Comparison of ENCODE assay signal across 38 cellular contexts in the genomic region with DNA sequence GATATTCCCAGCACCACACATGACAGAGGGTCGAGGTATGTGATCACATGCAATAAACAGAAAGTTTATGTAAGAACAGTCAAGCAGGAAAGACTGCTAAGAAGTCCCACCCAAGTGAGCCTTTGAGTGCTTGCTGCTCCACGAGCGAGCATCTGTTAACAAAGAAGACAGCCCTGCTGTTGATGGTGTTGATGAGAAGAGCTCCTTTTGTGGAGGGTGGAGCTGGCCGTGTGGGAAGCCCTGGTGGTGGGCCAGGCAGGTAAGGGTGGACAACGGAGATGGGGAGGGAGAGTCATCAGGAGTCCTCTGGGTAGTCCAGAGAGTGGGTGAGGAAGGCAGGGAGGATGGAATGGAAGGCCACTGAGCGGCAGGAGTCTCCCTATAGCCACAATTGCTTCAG.
"Had no signal": no experiment of that assay in that cellular context is flagged by ENCODE, and none has a peak within 500 bp of the region (broad histone marks: within the 10 kb centered on the region; RNA-seq: fewer than 3 reads in every experiment).

No MANE protein-coding gene starts in this region.

- H3K27me3 Mint-ChIP-seq: activated CD4-positive, alpha-beta memory T cell treated with anti-CD3 and anti-CD28 coated beads, Interleukin-2, amount 10 ng/mL, durations not matched to agents 7 days and 5 days; activated CD8-positive, alpha-beta memory T cell treated with anti-CD3 and anti-CD28 coated beads, Interleukin-2, amount 10 ng/mL, durations not matched to agents 7 days and 5 days; activated naive CD4-positive, alpha-beta T cell treated with anti-CD3 and anti-CD28 coated beads, Interleukin-2, amount 10 ng/mL, durations not matched to agents 7 days and 5 days; activated naive CD4-positive, alpha-beta T cell treated with anti-CD3 and anti-CD28 coated beads, Interleukin-2, amount 50 U/mL, for 24 hours; activated naive CD8-positive, alpha-beta T cell treated with anti-CD3 and anti-CD28 coated beads, Interleukin-2, amount 10 ng/mL, durations not matched to agents 7 days and 5 days; activated naive CD8-positive, alpha-beta T cell treated with anti-CD3 and anti-CD28 coated beads, Interleukin-2, amount 50 U/mL, for 24 hours; activated T-cell treated with anti-CD3 and anti-CD28 coated beads, Interleukin-2, amount 50 U/mL, for 24 hours; central memory CD8-positive, alpha-beta T cell had no signal

- H3K27ac Mint-ChIP-seq: activated CD4-positive, alpha-beta memory T cell treated with anti-CD3 and anti-CD28 coated beads, Interleukin-2, amount 10 ng/mL, durations not matched to agents 7 days and 5 days; activated CD4-positive, alpha-beta T cell treated with anti-CD3 and anti-CD28 coated beads for 36 hours; activated CD8-positive, alpha-beta memory T cell treated with anti-CD3 and anti-CD28 coated beads, Interleukin-2, amount 10 ng/mL, durations not matched to agents 7 days and 5 days; activated CD8-positive, alpha-beta T cell treated with anti-CD3 and anti-CD28 coated beads, Interleukin-2, amount 10 ng/mL, durations not matched to agents 7 days and 5 days; activated naive CD4-positive, alpha-beta T cell treated with anti-CD3 and anti-CD28 coated beads, Interleukin-2, amount 10 ng/mL, durations not matched to agents 7 days and 5 days; activated naive CD4-positive, alpha-beta T cell treated with anti-CD3 and anti-CD28 coated beads, Interleukin-2, amount 50 U/mL, for 24 hours; activated naive CD8-positive, alpha-beta T cell; activated naive CD8-positive, alpha-beta T cell treated with anti-CD3 and anti-CD28 coated beads, Interleukin-2, amount 10 ng/mL, durations not matched to agents 7 days and 5 days; activated naive CD8-positive, alpha-beta T cell treated with anti-CD3 and anti-CD28 coated beads, Interleukin-2, amount 50 U/mL, for 24 hours; activated T-cell treated with anti-CD3 and anti-CD28 coated beads, Interleukin-2, amount 50 U/mL, for 24 hours; activated T-helper 2 cell treated with anti-CD3 and anti-CD28 coated beads, Interferon-gamma antibody, Interleukin-2, Interleukin-4, amounts not matched to agents 10 μg/mL and 5 μg/mL and 100 μg/mL, durations not matched to agents 14 hours and 24 hours and 36 hours; T-helper 1 cell treated with Interleukin-12 subunit alpha and Interleukin-12 subunit beta and Interleukin-4 antibody, amounts not matched to agents 30 μg/mL and 1 μg/mL, for 36 hours; T-helper 2 cell treated with Interferon-gamma antibody and Interleukin-4, amounts not matched to agents 5 μg/mL and 100 μg/mL, for 36 hours; WTC11 had no signal

- H3K4me1 Mint-ChIP-seq: activated CD4-positive, alpha-beta memory T cell treated with anti-CD3 and anti-CD28 coated beads, Interleukin-2, amount 10 ng/mL, durations not matched to agents 7 days and 5 days; activated CD4-positive, alpha-beta T cell treated with anti-CD3 and anti-CD28 coated beads for 36 hours; activated CD8-positive, alpha-beta memory T cell treated with anti-CD3 and anti-CD28 coated beads, Interleukin-2, amount 10 ng/mL, durations not matched to agents 7 days and 5 days; activated naive CD4-positive, alpha-beta T cell treated with anti-CD3 and anti-CD28 coated beads, Interleukin-2, amount 10 ng/mL, durations not matched to agents 7 days and 5 days; activated naive CD4-positive, alpha-beta T cell treated with anti-CD3 and anti-CD28 coated beads, Interleukin-2, amount 50 U/mL, for 24 hours; activated naive CD8-positive, alpha-beta T cell treated with anti-CD3 and anti-CD28 coated beads, Interleukin-2, amount 10 ng/mL, durations not matched to agents 7 days and 5 days; activated naive CD8-positive, alpha-beta T cell treated with anti-CD3 and anti-CD28 coated beads, Interleukin-2, amount 50 U/mL, for 24 hours; central memory CD8-positive, alpha-beta T cell had no signal

- H3K27me3 ChIP-seq: ascending aorta, cardiac muscle cell had no signal

- H3K9me3 ChIP-seq: ascending aorta had no signal

- H3K9me3 Mint-ChIP-seq: activated CD4-positive, alpha-beta memory T cell treated with anti-CD3 and anti-CD28 coated beads, Interleukin-2, amount 10 ng/mL, durations not matched to agents 7 days and 5 days; activated naive CD4-positive, alpha-beta T cell treated with anti-CD3 and anti-CD28 coated beads, Interleukin-2, amount 50 U/mL, for 24 hours; activated naive CD8-positive, alpha-beta T cell treated with anti-CD3 and anti-CD28 coated beads, Interleukin-2, amount 10 ng/mL, durations not matched to agents 7 days and 5 days; activated T-helper 2 cell treated with anti-CD3 and anti-CD28 coated beads, Interferon-gamma antibody, Interleukin-2, Interleukin-4, amounts not matched to agents 10 μg/mL and 5 μg/mL and 100 μg/mL, durations not matched to agents 14 hours and 24 hours and 36 hours; brain; T-helper 1 cell treated with Interleukin-12 subunit alpha and Interleukin-12 subunit beta and Interleukin-4 antibody, amounts not matched to agents 30 μg/mL and 1 μg/mL, for 36 hours; T-helper 2 cell treated with Interferon-gamma antibody and Interleukin-4, amounts not matched to agents 5 μg/mL and 100 μg/mL, for 36 hours had no signal

- H3K4me3 Mint-ChIP-seq: activated CD4-positive, alpha-beta memory T cell treated with anti-CD3 and anti-CD28 coated beads, Interleukin-2, amount 10 ng/mL, durations not matched to agents 7 days and 5 days; activated CD4-positive, alpha-beta T cell treated with anti-CD3 and anti-CD28 coated beads for 36 hours; activated CD8-positive, alpha-beta memory T cell treated with anti-CD3 and anti-CD28 coated beads, Interleukin-2, amount 10 ng/mL, durations not matched to agents 7 days and 5 days; activated CD8-positive, alpha-beta T cell treated with anti-CD3 and anti-CD28 coated beads, Interleukin-2, amount 10 ng/mL, durations not matched to agents 7 days and 5 days; activated naive CD4-positive, alpha-beta T cell treated with anti-CD3 and anti-CD28 coated beads, Interleukin-2, amount 10 ng/mL, durations not matched to agents 7 days and 5 days; activated naive CD4-positive, alpha-beta T cell treated with anti-CD3 and anti-CD28 coated beads, Interleukin-2, amount 50 U/mL, for 24 hours; activated naive CD8-positive, alpha-beta T cell; activated naive CD8-positive, alpha-beta T cell treated with anti-CD3 and anti-CD28 coated beads, Interleukin-2, amount 10 ng/mL, durations not matched to agents 7 days and 5 days; activated naive CD8-positive, alpha-beta T cell treated with anti-CD3 and anti-CD28 coated beads, Interleukin-2, amount 50 U/mL, for 24 hours; activated T-cell treated with anti-CD3 and anti-CD28 coated beads, Interleukin-2, amount 50 U/mL, for 24 hours; brain; central memory CD8-positive, alpha-beta T cell; T-helper 1 cell treated with Interleukin-12 subunit alpha and Interleukin-12 subunit beta and Interleukin-4 antibody, amounts not matched to agents 30 μg/mL and 1 μg/mL, for 36 hours; T-helper 2 cell treated with Interferon-gamma antibody and Interleukin-4, amounts not matched to agents 5 μg/mL and 100 μg/mL, for 36 hours; WTC11 had no signal

- H3K4me3 ChIP-seq: ascending aorta, cardiac muscle cell had no signal

- H3K36me3 Mint-ChIP-seq: activated CD8-positive, alpha-beta memory T cell treated with anti-CD3 and anti-CD28 coated beads, Interleukin-2, amount 10 ng/mL, durations not matched to agents 7 days and 5 days; activated naive CD4-positive, alpha-beta T cell treated with anti-CD3 and anti-CD28 coated beads, Interleukin-2, amount 10 ng/mL, durations not matched to agents 7 days and 5 days; activated naive CD4-positive, alpha-beta T cell treated with anti-CD3 and anti-CD28 coated beads, Interleukin-2, amount 50 U/mL, for 24 hours; activated naive CD8-positive, alpha-beta T cell; activated naive CD8-positive, alpha-beta T cell treated with anti-CD3 and anti-CD28 coated beads, Interleukin-2, amount 10 ng/mL, durations not matched to agents 7 days and 5 days; brain; WTC11 had no signal

- H3K4me1 ChIP-seq: ascending aorta had no signal

- H3K36me3 ChIP-seq: ascending aorta, cardiac muscle cell, WERI-Rb-1 had no signal

- H3K27ac ChIP-seq: ascending aorta, cardiac muscle cell, WERI-Rb-1 had no signal

- DNase-seq: activated CD4-positive, alpha-beta memory T cell treated with anti-CD3 and anti-CD28 coated beads, Interleukin-2, amount 10 ng/mL, durations not matched to agents 7 days and 5 days; activated CD4-positive, alpha-beta T cell treated with anti-CD3 and anti-CD28 coated beads for 1 hour; activated CD4-positive, alpha-beta T cell treated with anti-CD3 and anti-CD28 coated beads for 36 hours; activated CD4-positive, alpha-beta T cell treated with anti-CD3 and anti-CD28 coated beads for 48 hours; activated CD4-positive, alpha-beta T cell treated with anti-CD3 and anti-CD28 coated beads, Interleukin-2, amount 50 U/mL, for 1 hour; activated CD4-positive, alpha-beta T cell treated with anti-CD3 and anti-CD28 coated beads, Interleukin-2, amount 50 U/mL, for 4 hours; activated CD4-positive, CD25-positive, alpha-beta regulatory T cell; activated CD8-positive, alpha-beta memory T cell treated with anti-CD3 and anti-CD28 coated beads for 24 hours; activated CD8-positive, alpha-beta memory T cell treated with anti-CD3 and anti-CD28 coated beads, Interleukin-2, amount 10 ng/mL, durations not matched to agents 7 days and 5 days; activated CD8-positive, alpha-beta memory T cell treated with anti-CD3 and anti-CD28 coated beads, Interleukin-2, amount 50 U/mL, for 48 hours; activated CD8-positive, alpha-beta T cell treated with anti-CD3 and anti-CD28 coated beads, Interleukin-2, amount 10 ng/mL, durations not matched to agents 7 days and 5 days; activated effector memory CD4-positive, alpha-beta T cell treated with Interleukin-2 at 50 U/mL for 16 hours; activated gamma-delta T cell; activated naive CD4-positive, alpha-beta T cell treated with anti-CD3 and anti-CD28 coated beads, Interleukin-2, amount 10 ng/mL, durations not matched to agents 7 days and 5 days; activated naive CD4-positive, alpha-beta T cell treated with Interleukin-2 at 50 U/mL for 16 hours; activated naive CD8-positive, alpha-beta T cell treated with anti-CD3 and anti-CD28 coated beads, Interleukin-2, amount 10 ng/mL, durations not matched to agents 7 days and 5 days; activated naive CD8-positive, alpha-beta T cell treated with anti-CD3 and anti-CD28 coated beads, Interleukin-2, amount 50 U/mL, for 24 hours; activated T-cell treated with anti-CD3 and anti-CD28 coated beads, Interleukin-2, amount 50 U/mL, for 24 hours; activated T-cell treated with anti-CD3 and anti-CD28 coated beads, Interleukin-2, amount 50 U/mL, for 48 hours; amygdala; anterior cingulate cortex; caudate nucleus; SW 1271; T-helper 1 cell; T-helper 2 cell; T-helper 9 cell; WERI-Rb-1 had no signal

- ATAC-seq: activated CD4-positive, alpha-beta T cell treated with anti-CD3 and anti-CD28 coated beads for 36 hours; activated CD4-positive, CD25-positive, alpha-beta regulatory T cell treated with anti-CD3 and anti-CD28 coated beads, Interleukin-2, amount 50 U/mL, for 24 hours; activated CD8-positive, alpha-beta memory T cell treated with anti-CD3 and anti-CD28 coated beads, Interleukin-2, amount 10 ng/mL, durations not matched to agents 7 days and 5 days; activated CD8-positive, alpha-beta T cell treated with anti-CD3 and anti-CD28 coated beads, Interleukin-2, amount 10 ng/mL, durations not matched to agents 7 days and 5 days; activated naive CD8-positive, alpha-beta T cell treated with anti-CD3 and anti-CD28 coated beads, Interleukin-2, amount 50 U/mL, for 24 hours; WTC11 had no signal
